In genomic region chr2:58006256-58006951, GRCh38 we compare ENCODE assay signal across 2 cellular contexts.
TF ChIP-seq lines count a peak whose summit lies in the region.

No MANE protein-coding gene starts in this region.

TF ChIP-seq in K562, 482 proteins besides CTCF, POLR2A, EP300 and RAD21:
- no peak for TF ChIP-seq ATF3 (IDR thresholded peaks at IDR 0.05)
- TF ChIP-seq ATF3 (CRISPR knock-in tag; conservative IDR thresholded peaks at IDR 0.05) = no peak
- TF ChIP-seq NR2C1 (IDR thresholded peaks at IDR 0.05) = no peak
- 0 out of 2 replicates have a peak, but pooled peaks have one; percentile 27 for TF ChIP-seq NR2C1 (tag; IDR thresholded peaks at IDR 0.05)
- no peak for TF ChIP-seq U2AF2 (optimal IDR thresholded peaks at IDR 0.05; ENCODE audit: low read depth, low read length)
- TF ChIP-seq ID3 (CRISPR knock-in tag; IDR thresholded peaks at IDR 0.05) = no peak
- TF ChIP-seq ID3 (tag; IDR thresholded peaks at IDR 0.05) = no peak
- TF ChIP-seq, protein P1, sequence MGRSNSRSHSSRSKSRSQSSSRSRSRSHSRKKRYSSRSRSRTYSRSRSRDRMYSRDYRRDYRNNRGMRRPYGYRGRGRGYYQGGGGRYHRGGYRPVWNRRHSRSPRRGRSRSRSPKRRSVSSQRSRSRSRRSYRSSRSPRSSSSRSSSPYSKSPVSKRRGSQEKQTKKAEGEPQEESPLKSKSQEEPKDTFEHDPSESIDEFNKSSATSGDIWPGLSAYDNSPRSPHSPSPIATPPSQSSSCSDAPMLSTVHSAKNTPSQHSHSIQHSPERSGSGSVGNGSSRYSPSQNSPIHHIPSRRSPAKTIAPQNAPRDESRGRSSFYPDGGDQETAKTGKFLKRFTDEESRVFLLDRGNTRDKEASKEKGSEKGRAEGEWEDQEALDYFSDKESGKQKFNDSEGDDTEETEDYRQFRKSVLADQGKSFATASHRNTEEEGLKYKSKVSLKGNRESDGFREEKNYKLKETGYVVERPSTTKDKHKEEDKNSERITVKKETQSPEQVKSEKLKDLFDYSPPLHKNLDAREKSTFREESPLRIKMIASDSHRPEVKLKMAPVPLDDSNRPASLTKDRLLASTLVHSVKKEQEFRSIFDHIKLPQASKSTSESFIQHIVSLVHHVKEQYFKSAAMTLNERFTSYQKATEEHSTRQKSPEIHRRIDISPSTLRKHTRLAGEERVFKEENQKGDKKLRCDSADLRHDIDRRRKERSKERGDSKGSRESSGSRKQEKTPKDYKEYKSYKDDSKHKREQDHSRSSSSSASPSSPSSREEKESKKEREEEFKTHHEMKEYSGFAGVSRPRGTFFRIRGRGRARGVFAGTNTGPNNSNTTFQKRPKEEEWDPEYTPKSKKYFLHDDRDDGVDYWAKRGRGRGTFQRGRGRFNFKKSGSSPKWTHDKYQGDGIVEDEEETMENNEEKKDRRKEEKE (IDR thresholded peaks at IDR 0.05; ENCODE audit: borderline replicate concordance in 1 of 2, control insufficient read depth in 1 of 2, low read depth in 2 of 2, low read length in 1 of 2) = no peak
- TF ChIP-seq, protein P2, sequence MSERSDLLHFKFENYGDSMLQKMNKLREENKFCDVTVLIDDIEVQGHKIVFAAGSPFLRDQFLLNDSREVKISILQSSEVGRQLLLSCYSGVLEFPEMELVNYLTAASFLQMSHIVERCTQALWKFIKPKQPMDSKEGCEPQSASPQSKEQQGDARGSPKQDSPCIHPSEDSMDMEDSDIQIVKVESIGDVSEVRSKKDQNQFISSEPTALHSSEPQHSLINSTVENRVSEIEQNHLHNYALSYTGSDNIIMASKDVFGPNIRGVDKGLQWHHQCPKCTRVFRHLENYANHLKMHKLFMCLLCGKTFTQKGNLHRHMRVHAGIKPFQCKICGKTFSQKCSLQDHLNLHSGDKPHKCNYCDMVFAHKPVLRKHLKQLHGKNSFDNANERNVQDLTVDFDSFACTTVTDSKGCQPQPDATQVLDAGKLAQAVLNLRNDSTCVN (CRISPR knock-in tag; IDR thresholded peaks at IDR 0.05) = no peak
- no peak for TF ChIP-seq TCF3 (CRISPR knock-in tag; IDR thresholded peaks at IDR 0.05)
- no peak for TF ChIP-seq ETV5 (CRISPR knock-in tag; IDR thresholded peaks at IDR 0.05; ENCODE audit: low read depth)
- no peak for TF ChIP-seq PBX2 (CRISPR knock-in tag; IDR thresholded peaks at IDR 0.05; ENCODE audit: low read depth)
- no peak for TF ChIP-seq PBX2 (tag; conservative IDR thresholded peaks at IDR 0.05; ENCODE audit: low read depth)
- TF ChIP-seq GABPB1 (CRISPR knock-in tag; IDR thresholded peaks at IDR 0.05) = no peak
- TF ChIP-seq TSC22D4 (tag; IDR thresholded peaks at IDR 0.05) = no peak
- peak; percentile 43; the same call in 1 of the 2 replicates for TF ChIP-seq ESRRA (IDR thresholded peaks at IDR 0.05; ENCODE audit: borderline replicate concordance, low read depth)
- TF ChIP-seq CBX8 (IDR thresholded peaks at IDR 0.05; ENCODE audit: borderline replicate concordance, extremely low read depth, low read depth, low read length, poor library complexity, severe bottlenecking) = no peak
- no peak for TF ChIP-seq IFI16 (CRISPR knock-in tag; IDR thresholded peaks at IDR 0.05)
- no peak for TF ChIP-seq SREBF1 (IDR thresholded peaks at IDR 0.05; ENCODE audit: borderline replicate concordance, low read depth, low read length)
- no peak for TF ChIP-seq MEF2D (tag; conservative IDR thresholded peaks at IDR 0.05; ENCODE audit: low read depth)

TF ChIP-seq in HEK293T, 16 proteins besides CTCF, POLR2A, EP300 and RAD21 (continued from another document):
- TF ChIP-seq LEF1 (IDR thresholded peaks at IDR 0.05; ENCODE audit: borderline replicate concordance) = no peak
- TF ChIP-seq TARDBP (IDR thresholded peaks at IDR 0.05) = no peak
- TF ChIP-seq BHLHE40 (IDR thresholded peaks at IDR 0.05; ENCODE audit: borderline replicate concordance) = no peak
- TF ChIP-seq ARNT (IDR thresholded peaks at IDR 0.05) = no peak
- no peak for TF ChIP-seq ELF4 (IDR thresholded peaks at IDR 0.05)
- TF ChIP-seq FOXM1 (IDR thresholded peaks at IDR 0.05; ENCODE audit: borderline replicate concordance) = no peak
- TF ChIP-seq FOXK2 (IDR thresholded peaks at IDR 0.05) = no peak
- TF ChIP-seq ZNF384 (IDR thresholded peaks at IDR 0.05) = no peak
- TF ChIP-seq FOXA1 (IDR thresholded peaks at IDR 0.05) = no peak
